Comparison of ENCODE assay signal across 8 cellular contexts in the genomic region with DNA sequence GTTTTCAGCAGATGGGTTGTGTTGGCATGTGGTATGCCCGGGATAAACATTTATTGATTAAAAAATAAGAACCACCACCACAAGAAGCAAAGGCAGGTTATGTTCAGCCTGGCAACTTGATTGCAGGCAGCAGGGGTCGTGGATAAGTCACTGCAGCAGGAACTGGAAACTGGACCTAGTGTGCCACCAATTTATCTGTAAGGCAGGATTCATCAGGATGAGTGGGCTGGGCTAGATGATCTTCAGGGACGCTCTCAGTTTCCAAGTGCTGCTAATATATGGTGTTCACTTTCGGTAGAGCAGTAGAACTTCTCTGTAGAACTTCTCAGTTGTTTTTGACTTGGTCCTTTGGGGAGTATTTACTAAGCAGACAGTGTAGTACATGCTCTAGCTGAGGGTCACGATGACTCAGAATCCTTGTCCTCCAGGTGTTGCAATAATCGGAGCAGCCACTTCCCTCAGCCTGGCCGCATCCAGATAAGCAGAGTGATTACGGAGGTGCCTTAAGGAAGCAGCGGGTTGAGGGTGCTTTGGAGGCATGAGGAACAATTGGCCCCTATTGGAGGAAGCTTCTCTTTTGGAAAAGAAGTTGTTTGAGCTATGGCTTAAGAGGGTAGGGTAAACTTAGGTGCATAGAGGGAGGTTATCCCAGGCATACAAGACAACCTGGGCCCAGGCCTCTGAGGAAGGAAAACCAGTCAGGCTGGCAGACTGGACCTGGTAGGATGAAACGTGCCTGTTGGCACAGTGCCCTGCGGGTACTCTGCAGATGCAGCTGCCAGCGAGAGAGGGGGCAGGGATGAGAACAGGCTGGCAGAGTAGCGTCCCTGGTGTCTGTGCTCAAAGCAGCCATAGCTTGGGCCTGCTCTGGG.
A peak's percentile ranks its signal among the peaks of the same experiment; 100 is the strongest.
DNase-seq lines count a peak whose midpoint lies in the region; ATAC-seq and TF ChIP-seq lines count a peak whose summit lies in the region.

No MANE protein-coding gene starts in this region.

- in situ Hi-C loops in gastrocnemius medialis (cut with MboI; ENCODE audit: low sequenced_read_pairs in 4 of 4) = no loop called here

- CTCF ChIA-PET in RWPE1 (lab: Yijun Ruan, JAX) = interaction anchor here (0.7 to 1.1 kb wide), 2 partner anchors 79 to 836 kb away, joined by 3 to 4 read pairs; no protein-coding TSS in a partner anchor

- no peaks in the 10 kb centered on the region for H4K20me1 ChIP-seq in BLaER1 treated with 17β-estradiol and CSF1 and Interleukin-3, amounts not matched to agents 10 nM and 100 nM

- no peak for TF ChIP-seq CTCF in RWPE1 (conservative IDR thresholded peaks at IDR 0.05; ENCODE audit: low read depth)
- no peak for TF ChIP-seq CTCF in gastrocnemius medialis (IDR thresholded peaks at IDR 0.05 in 4 of 5, conservative IDR thresholded peaks at IDR 0.05 in 1 of 5)

- peaks cover 33% of the 10 kb centered on the region for H3K36me3 Mint-ChIP-seq in activated T-cell treated with anti-CD3 and anti-CD28 coated beads, Interleukin-2, amount 50 U/mL, for 4 hours (ENCODE audit: insufficient read depth)

- H3K9ac ChIP-seq in BLaER1 treated with 17β-estradiol and CSF1 and Interleukin-3, amounts not matched to agents 10 nM and 100 nM = no peak overlapping the region

- no peaks in the 10 kb centered on the region for H3K27me3 ChIP-seq in BLaER1 treated with 17β-estradiol and CSF1 and Interleukin-3, amounts not matched to agents 10 nM and 100 nM
- H3K27me3 ChIP-seq in gastrocnemius medialis = no peaks in the 10 kb centered on the region

- peaks cover 0 to 40% (median 19%) of the 10 kb centered on the region in 11 experiments; a peak in 15 of 22 replicates for H3K36me3 ChIP-seq in BLaER1 treated with 17β-estradiol and CSF1 and Interleukin-3, amounts not matched to agents 10 nM and 100 nM
- peaks cover 0 to 2% of the 10 kb centered on the region in 2 donors for H3K36me3 ChIP-seq in gastrocnemius medialis

- H3K4me3 Mint-ChIP-seq in activated T-cell treated with anti-CD3 and anti-CD28 coated beads, Interleukin-2, amount 50 U/mL, for 4 hours = no peak overlapping the region

- intact Hi-C loops in gastrocnemius medialis (cut with DNase I; ENCODE audit: low total_unique reads) = no loop called here

- POLR2A ChIA-PET in RWPE1 (lab: Yijun Ruan, JAX; ENCODE audit: low non-redundant PET) = no interaction called here

- peaks cover 25 to 46% (median 34%) of the 10 kb centered on the region in 10 experiments for H3K4me1 ChIP-seq in BLaER1 treated with 17β-estradiol and CSF1 and Interleukin-3, amounts not matched to agents 10 nM and 100 nM
- peaks cover 43 to 55% of the 10 kb centered on the region in 2 donors for H3K4me1 ChIP-seq in gastrocnemius medialis

- H3K4me2 ChIP-seq in BLaER1 treated with 17β-estradiol and CSF1 and Interleukin-3, amounts not matched to agents 10 nM and 100 nM = peak overlapping the region; percentile 46 to 79 (median 62)

- DNase-seq in LoVo (ENCODE audit: low spot score) (peak; percentile 39), RWPE1 (ENCODE audit: low spot score) (peak; percentile 70), fibroblast of the conjunctiva (ENCODE audit: low read depth) (peak; percentile 16), gastrocnemius medialis (peak; percentile 67 to 78), hepatic stellate cell (ENCODE audit: low spot score) (no peak)
- no peak for DNase-seq in stimulated activated CD4-positive, alpha-beta T cell treated with anti-CD3 and anti-CD28 coated beads, Interleukin-2, amount 100 ng/mL, for 48 hours
- DNase-seq in activated T-cell treated with anti-CD3 and anti-CD28 coated beads, Interleukin-2, amount 50 U/mL, for 4 hours = no peak

- peaks cover 4% of the 10 kb centered on the region for H3K4me1 Mint-ChIP-seq in activated T-cell treated with anti-CD3 and anti-CD28 coated beads, Interleukin-2, amount 50 U/mL, for 4 hours (ENCODE audit: low read depth)

- peak; percentile 92 to 96 for ATAC-seq in gastrocnemius medialis
- ATAC-seq in activated T-cell treated with anti-CD3 and anti-CD28 coated beads, Interleukin-2, amount 50 U/mL, for 4 hours = no peak

- TF ChIP-seq POLR2A in gastrocnemius medialis (IDR thresholded peaks at IDR 0.05) = no peak

- H3K9me3 Mint-ChIP-seq in activated T-cell treated with anti-CD3 and anti-CD28 coated beads, Interleukin-2, amount 50 U/mL, for 4 hours = no peaks in the 10 kb centered on the region

- H3K9me3 ChIP-seq in BLaER1 treated with 17β-estradiol and CSF1 and Interleukin-3, amounts not matched to agents 10 nM and 100 nM (replicated peaks in 1 of 11) = no peaks in the 10 kb centered on the region
- no peaks in the 10 kb centered on the region for H3K9me3 ChIP-seq in gastrocnemius medialis

- no peak overlapping the region for H3K4me3 ChIP-seq in BLaER1 treated with 17β-estradiol and CSF1 and Interleukin-3, amounts not matched to agents 10 nM and 100 nM
- no peak overlapping the region for H3K4me3 ChIP-seq in gastrocnemius medialis

- no peaks in the 10 kb centered on the region for H3K27me3 Mint-ChIP-seq in activated T-cell treated with anti-CD3 and anti-CD28 coated beads, Interleukin-2, amount 50 U/mL, for 4 hours (ENCODE audit: low read depth)

- no peak overlapping the region for H3K27ac ChIP-seq in BLaER1 treated with 17β-estradiol and CSF1 and Interleukin-3, amounts not matched to agents 10 nM and 100 nM
- peak overlapping the region; percentile 98 for H3K27ac ChIP-seq in RWPE1
- H3K27ac ChIP-seq in gastrocnemius medialis = peak overlapping the region; percentile 67 to 81 (median 76)

Comparison
In these comparisons a context has a peak if more than half of its experiments do, and no peak if none do; other contexts are left out.
1. H3K27ac ChIP-seq: peak in RWPE1 (single experiment) and gastrocnemius medialis (4 of 4); none in BLaER1 treated with 17β-estradiol and CSF1 and Interleukin-3, amounts not matched to agents 10 nM and 100 nM (0 of 11).
2. DNase-seq: peak in LoVo (single experiment), RWPE1 (single experiment), fibroblast of the conjunctiva (single experiment) and gastrocnemius medialis (2 of 2); none in stimulated activated CD4-positive, alpha-beta T cell treated with anti-CD3 and anti-CD28 coated beads, Interleukin-2, amount 100 ng/mL, for 48 hours (0 of 2), activated T-cell treated with anti-CD3 and anti-CD28 coated beads, Interleukin-2, amount 50 U/mL, for 4 hours (single experiment) and hepatic stellate cell (single experiment).
3. ATAC-seq: peak in gastrocnemius medialis (2 of 2); none in activated T-cell treated with anti-CD3 and anti-CD28 coated beads, Interleukin-2, amount 50 U/mL, for 4 hours (0 of 2).